Comparison of ENCODE assay signal across 17 cellular contexts in the genomic region with DNA sequence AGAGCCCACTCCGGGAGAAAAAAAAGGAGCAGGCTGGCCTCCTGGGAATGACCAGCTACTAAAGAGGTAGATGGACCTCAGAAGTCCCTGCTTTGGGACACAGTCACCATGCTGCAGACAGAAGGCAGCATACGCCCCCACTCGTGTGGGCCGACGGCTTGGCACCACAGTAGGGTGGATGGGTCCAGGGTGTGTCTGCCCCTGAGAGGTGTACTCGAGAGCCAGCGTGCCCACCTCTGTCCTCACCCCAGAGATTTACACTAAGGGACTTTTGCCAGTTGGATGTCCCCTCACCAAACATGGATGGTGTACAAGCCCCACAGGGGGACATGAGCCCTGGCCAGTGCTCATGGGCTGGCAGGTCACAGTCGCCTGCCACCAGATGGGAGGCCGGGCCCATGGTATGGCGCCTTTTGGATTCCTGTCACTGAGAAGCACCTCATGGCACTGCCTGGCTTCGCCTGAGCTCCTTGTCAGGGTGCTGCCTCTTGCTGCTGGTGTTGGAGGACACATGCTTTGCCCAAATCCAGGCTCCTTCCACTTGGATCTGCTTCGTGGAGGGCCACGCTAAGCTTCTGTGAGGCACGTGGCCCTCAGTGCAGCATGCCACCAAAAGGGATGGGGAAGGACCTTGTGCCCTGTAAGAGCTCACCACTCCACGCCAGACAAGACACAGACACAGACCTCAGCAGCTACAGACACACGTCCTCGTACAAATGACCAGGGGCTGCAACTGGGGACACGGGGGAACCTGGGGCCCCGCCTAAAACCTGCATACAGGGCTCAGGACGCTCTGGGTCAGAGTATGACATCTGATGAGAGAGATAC. TPM values are rescaled to one million over a fixed set of nuclear protein-coding genes. Genes with fewer than 3 reads are reported as not detected.
DNase-seq lines count a peak whose midpoint lies in the region; ATAC-seq and TF ChIP-seq lines count a peak whose summit lies in the region.
"Had no signal": no experiment of that assay in that cellular context is flagged by ENCODE, and none has a peak within 500 bp of the region (broad histone marks: within the 10 kb centered on the region; RNA-seq: fewer than 3 reads in every experiment).

No MANE protein-coding gene starts in this region.

- H3K27ac Mint-ChIP-seq in stimulated activated naive B cell treated with anti-CD40 and anti-IgM and Interleukin-4, amounts not matched to agents 10 μg/mL and 1 μg/mL and 100 μg/mL, for 72 hours, result peak overlapping the region; percentile 86
- H3K27ac Mint-ChIP-seq: stimulated activated naive CD8-positive, alpha-beta T cell treated with anti-CD3 and anti-CD28 coated beads, Interleukin-15, Interleukin-2, amounts not matched to agents 100 ng/mL and 50 ng/mL, for 24 hours had no signal

- WGBS in prostate gland, result 91% methylated on average over 18 of the region's 20 CpGs

- peaks cover 33 to 55% of the 10 kb centered on the region in 2 donors for H3K36me3 Mint-ChIP-seq in stimulated activated naive B cell treated with anti-CD40 and anti-IgM and Interleukin-4, amounts not matched to agents 10 μg/mL and 1 μg/mL and 100 μg/mL, for 72 hours

- H3K4me1 Mint-ChIP-seq in stimulated activated naive B cell treated with anti-CD40 and anti-IgM and Interleukin-4, amounts not matched to agents 10 μg/mL and 1 μg/mL and 100 μg/mL, for 72 hours, result peaks cover 0 to 10% of the 10 kb centered on the region in 2 donors
- H3K4me1 Mint-ChIP-seq: activated naive CD8-positive, alpha-beta T cell treated with anti-CD3 and anti-CD28 coated beads, Interleukin-2, amount 50 U/mL, for 24 hours had no signal

- H3K4me3 Mint-ChIP-seq in stimulated activated naive B cell treated with anti-CD40 and anti-IgM and Interleukin-4, amounts not matched to agents 10 μg/mL and 1 μg/mL and 100 μg/mL, for 72 hours, result no peak overlapping the region
- H3K4me3 Mint-ChIP-seq: activated naive CD8-positive, alpha-beta T cell treated with anti-CD3 and anti-CD28 coated beads, Interleukin-2, amount 50 U/mL, for 24 hours; stimulated activated naive CD8-positive, alpha-beta T cell treated with anti-CD3 and anti-CD28 coated beads, Interleukin-15, Interleukin-2, amounts not matched to agents 100 ng/mL and 50 ng/mL, for 24 hours had no signal

- ATAC-seq in stimulated activated naive B cell treated with anti-CD40 and anti-IgM and Interleukin-4, amounts not matched to agents 10 μg/mL and 1 μg/mL and 100 μg/mL, for 72 hours (replicated peaks), result no peak
- ATAC-seq in HG02981 (IDR thresholded peaks at IDR 0.05; ENCODE audit: unreplicated experiment), result no peak
- ATAC-seq: activated naive CD8-positive, alpha-beta T cell treated with anti-CD3 and anti-CD28 coated beads, Interleukin-2, amount 50 U/mL, for 24 hours had no signal

- H3K4me3 ChIP-seq in ascending aorta, result no peak overlapping the region
- no peak overlapping the region for H3K4me3 ChIP-seq in prostate gland
- H3K4me3 ChIP-seq: GM23248 had no signal

- no peak for TF ChIP-seq CTCF in ascending aorta (IDR thresholded peaks at IDR 0.05)
- no peak for TF ChIP-seq CTCF in prostate gland (IDR thresholded peaks at IDR 0.05)

- DNase-seq in ascending aorta (ENCODE audit: low spot score in 2 of 2) (no peak), cerebellar nuclear complex (lab: John Stamatoyannopoulos, UW) (no peak), DMS79 (lab: John Stamatoyannopoulos, UW) (no peak), prostate gland (ENCODE audit: low spot score) (no peak)
- DNase-seq in stimulated activated naive B cell treated with anti-CD40 and anti-IgM and Interleukin-4, amounts not matched to agents 10 μg/mL and 1 μg/mL and 100 μg/mL, for 72 hours, result no peak
- DNase-seq: activated CD8-positive, alpha-beta memory T cell treated with anti-CD3 and anti-CD28 coated beads, Interleukin-2, amount 50 U/mL, for 48 hours; activated naive CD8-positive, alpha-beta T cell treated with anti-CD3 and anti-CD28 coated beads, Interleukin-2, amount 50 U/mL, for 24 hours; DMS53; GM23248; NCI-H226; SHP77 treated with DMSO at 0.1 percent for 48 hours had no signal

- no peaks in the 10 kb centered on the region for H3K9me3 Mint-ChIP-seq in stimulated activated naive B cell treated with anti-CD40 and anti-IgM and Interleukin-4, amounts not matched to agents 10 μg/mL and 1 μg/mL and 100 μg/mL, for 72 hours
- H3K9me3 Mint-ChIP-seq: activated naive CD8-positive, alpha-beta T cell treated with anti-CD3 and anti-CD28 coated beads, Interleukin-2, amount 50 U/mL, for 24 hours; stimulated activated naive CD8-positive, alpha-beta T cell treated with anti-CD3 and anti-CD28 coated beads, Interleukin-15, Interleukin-2, amounts not matched to agents 100 ng/mL and 50 ng/mL, for 24 hours had no signal

- peak overlapping the region; percentile 96 to 99 for H3K27ac ChIP-seq in ascending aorta
- peak overlapping the region; percentile 71 for H3K27ac ChIP-seq in layer of hippocampus (ENCODE audit: low read depth, low read length)
- H3K27ac ChIP-seq in prostate gland, result no peak overlapping the region
- H3K27ac ChIP-seq: GM23248 had no signal

- no peaks in the 10 kb centered on the region for H3K27me3 Mint-ChIP-seq in stimulated activated naive B cell treated with anti-CD40 and anti-IgM and Interleukin-4, amounts not matched to agents 10 μg/mL and 1 μg/mL and 100 μg/mL, for 72 hours
- H3K27me3 Mint-ChIP-seq: activated naive CD8-positive, alpha-beta T cell treated with anti-CD3 and anti-CD28 coated beads, Interleukin-2, amount 50 U/mL, for 24 hours; stimulated activated naive CD8-positive, alpha-beta T cell treated with anti-CD3 and anti-CD28 coated beads, Interleukin-15, Interleukin-2, amounts not matched to agents 100 ng/mL and 50 ng/mL, for 24 hours had no signal

- intact Hi-C loops in ascending aorta (cut with DNase I), result loop anchor here (1.0 to 5.0 kb wide), 2 partner anchors 22 to 33 kb away; no protein-coding TSS in a partner anchor
- intact Hi-C loops in prostate gland (cut with DNase I), result no loop called here

- peak; percentile 23 for TF ChIP-seq POLR2A in GM19193 (IDR thresholded peaks at IDR 0.05; ENCODE audit: extremely low read depth, insufficient read depth, insufficient read length)
- no peak for TF ChIP-seq POLR2A in prostate gland (IDR thresholded peaks at IDR 0.05)

- H3K27me3 ChIP-seq in ascending aorta (no peaks in the 10 kb centered on the region), layer of hippocampus (ENCODE audit: control insufficient read depth, insufficient read depth, low read length) (no peaks in the 10 kb centered on the region), prostate gland (replicated peaks; ENCODE audit: insufficient read depth) (no peaks in the 10 kb centered on the region)

- H3K9me3 ChIP-seq in ascending aorta (no peaks in the 10 kb centered on the region), prostate gland (no peaks in the 10 kb centered on the region)

- peaks cover 34 to 54% of the 10 kb centered on the region in 2 donors for H3K36me3 ChIP-seq in ascending aorta
- H3K36me3 ChIP-seq in prostate gland, result peaks cover 0 to 3% of the 10 kb centered on the region in 2 donors

- H3K4me1 ChIP-seq in ascending aorta (peaks cover 37 to 68% of the 10 kb centered on the region in 2 donors), prostate gland (replicated peaks) (peaks cover 11% of the 10 kb centered on the region)

RNA-seq across cellular contexts. Expression of gene EPHX3, which starts 13.3 kb away (rescaled TPM):
- total RNA-seq in ascending aorta (not detected), prostate gland (1 to 10 TPM; 1.4 to 1.6 TPM)
- total RNA-seq: GM23248, HT1080, M059J had no signal

RNA-seq across cellular contexts. Expression of gene NOTCH3, which starts 44.8 kb away (rescaled TPM):
- total RNA-seq in ascending aorta (524 TPM), prostate gland (10 to 100 TPM; 31.8 to 48.0 TPM)

Comparison
In these comparisons a context has a peak if more than half of its experiments do, and no peak if none do; other contexts are left out.
1. H3K27ac ChIP-seq: peak in ascending aorta (2 of 2) and layer of hippocampus (single experiment); none in prostate gland (0 of 2).
2. RNA of gene NOTCH3, which starts 44.8 kb away (total RNA-seq): 524 TPM in ascending aorta (single experiment); 31.8 to 48.0 TPM in prostate gland; every median in the first group is over 10 times any median in the second.